In the genomic region with DNA sequence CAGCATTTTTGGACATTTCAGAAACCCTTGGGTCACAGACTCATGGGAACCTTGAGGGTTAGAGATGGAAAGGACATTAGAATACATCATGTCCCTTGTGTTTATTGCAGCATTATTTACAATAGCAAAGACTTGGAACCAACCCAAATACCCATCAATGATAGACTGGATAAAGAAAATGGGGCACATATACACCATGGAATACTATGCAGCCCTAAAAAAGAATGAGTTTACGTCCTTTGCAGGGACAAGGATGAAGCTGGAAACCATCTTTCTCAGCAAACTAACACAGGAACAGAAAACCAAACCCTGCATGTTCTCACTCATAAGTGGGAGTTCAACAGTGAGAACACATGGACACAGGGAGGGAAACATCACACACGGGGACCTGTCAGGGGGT, we compare ENCODE assay signal across 7 cellular contexts.
DNase-seq lines count a peak whose midpoint lies in the region; ATAC-seq and TF ChIP-seq lines count a peak whose summit lies in the region.
"Not testable (repeated sequence)": the region's sequence is repeated elsewhere in the genome, so short reads cannot be mapped to it uniquely, and the experiment has no call there.

No MANE protein-coding gene starts in this region.

- H3K27ac ChIP-seq in ascending aorta = peak overlapping the region; percentile 85 to 90
- H3K27ac ChIP-seq in gastroesophageal sphincter = peak overlapping the region in 3 of 4 donors; percentile 17 to 47 (median 36)
- H3K27ac ChIP-seq in right atrium auricular region = peak overlapping the region; percentile 48 to 71
- not testable (repeated sequence) for H3K27ac ChIP-seq in osteoblast (ENCODE audit: low read depth, low read length)
- H3K27ac ChIP-seq in psoas muscle = peak overlapping the region; percentile 71
- H3K27ac ChIP-seq in spleen = peak overlapping the region in 5 of 8 donors; percentile 1 to 32 (median 12)
- H3K27ac ChIP-seq in tibial nerve = peak overlapping the region; percentile 58 to 91 (median 71)

- intact Hi-C loops in ascending aorta (cut with DNase I) = loop anchor here (2.0 kb wide), 1 partner anchor 21 kb away; no protein-coding TSS in a partner anchor
- intact Hi-C loops in psoas muscle (cut with DNase I) = loop anchor here in 1 of 2 donors (5.0 kb wide), 1 partner anchor 33 kb away; no protein-coding TSS in a partner anchor
- intact Hi-C loops in spleen (cut with DNase I; ENCODE audit: low total_unique reads) = not testable (repeated sequence)

- peak overlapping the region; percentile 51 for H3K4me2 ChIP-seq in osteoblast (ENCODE audit: insufficient read depth, low read length)

- not testable (repeated sequence) for H3K9me3 ChIP-seq in ascending aorta; gastroesophageal sphincter; right atrium auricular region; osteoblast (ENCODE audit: low read depth, low read length); psoas muscle; spleen; tibial nerve

- not testable (repeated sequence) for H3K4me3 ChIP-seq in ascending aorta; gastroesophageal sphincter; right atrium auricular region; osteoblast (ENCODE audit: insufficient read depth, low read length); psoas muscle; spleen; tibial nerve

- 100% methylated on average over 1 to 2 of the region's 2 CpGs for WGBS in gastroesophageal sphincter (ENCODE audit: low coverage in 1 of 2), 2 donors
- 94 to 98% (median 96%) methylated on average over 2 of the region's 2 CpGs for WGBS in psoas muscle, 3 donors
- WGBS in spleen, 5 donors = 89 to 98% (median 94%) methylated on average over 2 of the region's 2 CpGs
- 90 to 96% methylated on average over 2 of the region's 2 CpGs for WGBS in tibial nerve, 2 donors

- not testable (repeated sequence) for H3K27me3 ChIP-seq in ascending aorta; gastroesophageal sphincter; right atrium auricular region; osteoblast (ENCODE audit: insufficient read depth, low read length); psoas muscle (ENCODE audit: insufficient read depth in 3 of 3, low read length in 2 of 3); spleen (replicated peaks in 1 of 7); tibial nerve

- H2AFZ ChIP-seq in osteoblast (ENCODE audit: low read length) = peak overlapping the region; percentile 69

- peak in 1 of 2 donors; percentile 52 for DNase-seq in ascending aorta (ENCODE audit: low spot score in 2 of 2)
- DNase-seq in right atrium auricular region (ENCODE audit: low spot score); osteoblast (ENCODE audit: insufficient read length, low spot score, missing footprints); psoas muscle; spleen; tibial nerve (ENCODE audit: low spot score in 2 of 2): not testable (repeated sequence)

- not testable (repeated sequence) for H3K79me2 ChIP-seq in osteoblast (ENCODE audit: insufficient read depth, low read length)

- peaks cover 14 to 49% of the 10 kb centered on the region in 2 donors for H3K4me1 ChIP-seq in ascending aorta
- H3K4me1 ChIP-seq in gastroesophageal sphincter, spleen: not testable (repeated sequence)
- H3K4me1 ChIP-seq in right atrium auricular region = peaks cover 0 to 39% of the 10 kb centered on the region in 2 donors
- peaks cover 11% of the 10 kb centered on the region for H3K4me1 ChIP-seq in osteoblast (ENCODE audit: insufficient read depth, low read length)
- peaks cover 49% of the 10 kb centered on the region for H3K4me1 ChIP-seq in psoas muscle
- peaks cover 0 to 62% (median 18%) of the 10 kb centered on the region in 4 donors for H3K4me1 ChIP-seq in tibial nerve

- not testable (repeated sequence) for H4K20me1 ChIP-seq in osteoblast (ENCODE audit: insufficient read depth, low read length)

- H3K36me3 ChIP-seq in ascending aorta; gastroesophageal sphincter; right atrium auricular region; osteoblast (ENCODE audit: insufficient read depth, low read length); psoas muscle (ENCODE audit: insufficient read depth in 1 of 2, low read depth in 1 of 2); spleen; tibial nerve: not testable (repeated sequence)

- not testable (repeated sequence) for TF ChIP-seq EP300 in gastroesophageal sphincter (IDR thresholded peaks at IDR 0.05); tibial nerve (IDR thresholded peaks at IDR 0.05)

- not testable (repeated sequence) for TF ChIP-seq POLR2A in gastroesophageal sphincter (IDR thresholded peaks at IDR 0.05); spleen (IDR thresholded peaks at IDR 0.05); tibial nerve (IDR thresholded peaks at IDR 0.05)

- not testable (repeated sequence) for ATAC-seq in gastroesophageal sphincter, psoas muscle

- TF ChIP-seq CTCF in ascending aorta (IDR thresholded peaks at IDR 0.05); gastroesophageal sphincter (IDR thresholded peaks at IDR 0.05); right atrium auricular region (IDR thresholded peaks at IDR 0.05); osteoblast (IDR thresholded peaks at IDR 0.05; ENCODE audit: extremely low read depth, low read depth, low read length); psoas muscle (IDR thresholded peaks at IDR 0.05); spleen (IDR thresholded peaks at IDR 0.05 in 8 of 11, conservative IDR thresholded peaks at IDR 0.05 in 3 of 11); tibial nerve (IDR thresholded peaks at IDR 0.05): not testable (repeated sequence)
